1 cellular context compared by ENCODE assay signal in the genomic region with DNA sequence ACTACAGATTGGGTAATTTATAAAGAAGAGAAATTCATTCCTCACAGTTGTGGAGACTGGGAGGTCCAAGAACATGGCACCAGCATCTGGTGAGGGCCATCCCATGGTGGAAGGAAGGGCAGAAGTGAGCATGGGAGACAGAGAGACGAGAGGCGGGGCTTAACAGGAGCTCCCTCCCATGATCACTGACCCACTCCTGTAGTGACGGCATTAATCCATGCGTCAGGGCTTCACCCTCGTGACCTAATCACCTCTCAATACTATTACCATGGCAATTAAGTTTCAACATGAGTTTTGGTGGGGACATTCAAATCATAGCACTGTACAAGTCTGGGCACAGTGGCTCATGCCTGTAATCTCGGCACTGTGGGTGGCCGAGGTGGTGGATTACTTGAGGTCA.
TF ChIP-seq lines count a peak whose summit lies in the region.

No MANE protein-coding gene starts in this region.

TF ChIP-seq in GM12878, 131 proteins besides CTCF, POLR2A, EP300 and RAD21 (continued from another document):
- TF ChIP-seq, protein P1, sequence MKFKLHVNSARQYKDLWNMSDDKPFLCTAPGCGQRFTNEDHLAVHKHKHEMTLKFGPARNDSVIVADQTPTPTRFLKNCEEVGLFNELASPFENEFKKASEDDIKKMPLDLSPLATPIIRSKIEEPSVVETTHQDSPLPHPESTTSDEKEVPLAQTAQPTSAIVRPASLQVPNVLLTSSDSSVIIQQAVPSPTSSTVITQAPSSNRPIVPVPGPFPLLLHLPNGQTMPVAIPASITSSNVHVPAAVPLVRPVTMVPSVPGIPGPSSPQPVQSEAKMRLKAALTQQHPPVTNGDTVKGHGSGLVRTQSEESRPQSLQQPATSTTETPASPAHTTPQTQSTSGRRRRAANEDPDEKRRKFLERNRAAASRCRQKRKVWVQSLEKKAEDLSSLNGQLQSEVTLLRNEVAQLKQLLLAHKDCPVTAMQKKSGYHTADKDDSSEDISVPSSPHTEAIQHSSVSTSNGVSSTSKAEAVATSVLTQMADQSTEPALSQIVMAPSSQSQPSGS (IDR thresholded peaks at IDR 0.05; ENCODE audit: low read length), result no peak
- TF ChIP-seq NR2F1 (conservative IDR thresholded peaks at IDR 0.05) (no peak), IKZF2 (IDR thresholded peaks at IDR 0.05) (no peak), NR2C1 (IDR thresholded peaks at IDR 0.05) (no peak), CEBPB (IDR thresholded peaks at IDR 0.05; ENCODE audit: borderline replicate concordance in 1 of 2, low read depth in 2 of 2, low read length in 2 of 2) (no peak), ZNF217 (IDR thresholded peaks at IDR 0.05) (no peak), MEF2B (IDR thresholded peaks at IDR 0.05; ENCODE audit: partially characterized antibody, poor library complexity, severe bottlenecking) (no peak), ZSCAN29 (IDR thresholded peaks at IDR 0.05) (no peak), SUZ12 (IDR thresholded peaks at IDR 0.05; ENCODE audit: unreplicated experiment) (no peak), SP1 (IDR thresholded peaks at IDR 0.05; ENCODE audit: low read depth, low read length) (no peak)
